ENCODE assay signal across 26 cellular contexts in the genomic region with DNA sequence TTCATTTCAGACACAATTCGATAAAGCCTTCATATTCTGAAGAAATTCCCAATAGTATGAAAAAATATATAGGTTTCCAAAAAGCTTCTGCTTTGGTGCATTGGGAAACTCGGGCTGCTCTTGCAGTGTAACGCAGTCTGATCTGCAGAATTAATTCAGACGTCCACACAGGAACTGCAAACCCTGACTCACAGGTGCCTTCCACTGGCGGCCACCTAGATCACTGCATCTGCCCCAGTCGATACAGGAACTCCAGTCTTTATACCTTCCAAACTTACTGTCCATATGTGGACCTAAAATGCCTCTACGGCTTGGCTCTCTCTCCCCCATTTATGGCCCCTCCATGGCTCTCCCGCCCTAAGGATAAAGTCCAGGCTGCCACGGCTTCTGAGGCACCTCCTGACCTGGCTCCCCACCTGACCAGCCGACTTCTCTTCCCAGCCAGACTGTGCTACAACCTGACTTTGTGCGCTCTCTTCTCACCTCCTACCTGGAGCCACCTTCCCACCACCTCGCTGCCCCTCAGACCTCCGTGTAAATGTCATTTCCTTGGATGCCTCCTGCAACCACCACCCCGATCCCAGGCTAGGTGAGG. TPM values are rescaled to one million over a fixed set of nuclear protein-coding genes. Genes with fewer than 3 reads are reported as not detected.
DNase-seq lines count a peak whose midpoint lies in the region; ATAC-seq, FAIRE-seq and TF ChIP-seq lines count a peak whose summit lies in the region.
"Had no signal": no experiment of that assay in that cellular context is flagged by ENCODE, and none has a peak within 500 bp of the region (broad histone marks: within the 10 kb centered on the region; RNA-seq: fewer than 3 reads in every experiment).

No MANE protein-coding gene starts in this region.

- intact Hi-C loops in HepG2 (cut with micrococcal nuclease; ENCODE audit: unreplicated experiment): loop anchor here (5.0 kb wide), 1 partner anchor 107 kb away; no protein-coding TSS in a partner anchor
- intact Hi-C loops in esophagus muscularis mucosa (cut with DNase I): no loop called here
- intact Hi-C loops in CD14-positive monocyte (cut with micrococcal nuclease): no loop called here

- peak overlapping the region; percentile 69 for H3K4me2 ChIP-seq in HepG2 (ENCODE audit: low read depth, low read length)

- TF ChIP-seq CTCF in HepG2 (CRISPR knock-in tag; IDR thresholded peaks at IDR 0.05) (peak; percentile 45), esophagus muscularis mucosa (IDR thresholded peaks at IDR 0.05) (no peak), CD14-positive monocyte (IDR thresholded peaks at IDR 0.05) (no peak)

- H3K4me1 ChIP-seq in HepG2 (ENCODE audit: insufficient read depth, low read length) (peaks cover 80% of the 10 kb centered on the region), small intestine (ENCODE audit: control insufficient read depth in 2 of 2, insufficient read depth in 1 of 2, low read depth in 1 of 2, low read length in 1 of 2) (peaks cover 0 to 5% of the 10 kb centered on the region in 2 donors), esophagus muscularis mucosa (peaks cover 0 to 9% (median 0%) of the 10 kb centered on the region in 4 donors)
- H3K4me1 ChIP-seq: BE2C, HAP-1 had no signal

- no peak overlapping the region for H2AFZ ChIP-seq in HepG2 (ENCODE audit: low read length)

- H3K79me2 ChIP-seq in HepG2 (ENCODE audit: insufficient read depth, low read length): peaks cover 20% of the 10 kb centered on the region

- in situ Hi-C loops in HepG2 (cut with HindIII; ENCODE audit: extremely low pct_ligation_motif_present, low pct_unique_long_range_greater_than_20kb): no loop called here

- H3K27me3 ChIP-seq in HepG2 (ENCODE audit: control insufficient read depth in 1 of 2, insufficient read depth in 2 of 2, low read length in 2 of 2) (no peaks in the 10 kb centered on the region), small intestine (ENCODE audit: control insufficient read depth in 2 of 2, insufficient read depth in 2 of 2, low read length in 2 of 2) (no peaks in the 10 kb centered on the region), esophagus muscularis mucosa (no peaks in the 10 kb centered on the region)
- H3K27me3 ChIP-seq: BE2C had no signal

- TF ChIP-seq POLR2A in HepG2 (IDR thresholded peaks at IDR 0.05; ENCODE audit: insufficient read depth in 1 of 2, low read depth in 2 of 2, low read length in 2 of 2) (no peak), esophagus muscularis mucosa (IDR thresholded peaks at IDR 0.05; ENCODE audit: low read depth) (no peak)

- H3K27me3 Mint-ChIP-seq in T-helper 17 cell (no peaks in the 10 kb centered on the region), CD14-positive monocyte (ENCODE audit: low read depth in 3 of 3) (peaks cover 2% of the 10 kb centered on the region in 3 donors)

- WGBS in HepG2 (ENCODE audit: low lambda C conversion rate): 9% methylated on average over 14 of the region's 14 CpGs
- 43 to 76% (median 62%) methylated on average over 14 of the region's 14 CpGs for WGBS in small intestine, 3 donors
- WGBS in esophagus muscularis mucosa: 89% methylated on average over 14 of the region's 14 CpGs

- peak overlapping the region; percentile 66 for H3K27ac ChIP-seq in HepG2 (ENCODE audit: extremely low read length, insufficient read depth, low read length)
- H3K27ac ChIP-seq in small intestine (ENCODE audit: low read depth in 1 of 2, low read length in 1 of 2): no peak overlapping the region
- H3K27ac ChIP-seq in esophagus muscularis mucosa (replicated peaks in 1 of 4): no peak overlapping the region
- H3K27ac ChIP-seq: 22Rv1 had no signal

- H3K36me3 Mint-ChIP-seq in T-helper 17 cell (ENCODE audit: low read depth) (no peaks in the 10 kb centered on the region), CD14-positive monocyte (no peaks in the 10 kb centered on the region)

- H3K27ac Mint-ChIP-seq in T-helper 17 cell (no peak overlapping the region), CD14-positive monocyte (no peak overlapping the region)
- H3K27ac Mint-ChIP-seq: HFFc6 had no signal

- DNase-seq in NCI-H510A treated with DMSO at 0.1 percent for 48 hours (lab: John Stamatoyannopoulos, UW) (peak; percentile 39), NCI-H510A (lab: John Stamatoyannopoulos, UW) (no peak), T-helper 17 cell (no peak), HepG2 (ENCODE audit: low spot score) (peak; percentile 51), small intestine (peak; percentile 61), esophagus muscularis mucosa (ENCODE audit: extremely low spot score) (no peak), CD14-positive monocyte (ENCODE audit: low spot score) (no peak)
- DNase-seq: ACHN, BE2C, DMS79, EL, GDM1, HFFc6, KBM-7, MV-4-11, NCI-H446 treated with DMSO at 0.1 percent for 48 hours, PC-3 had no signal

- H3K4me3 Mint-ChIP-seq in T-helper 17 cell (peak overlapping the region; percentile 2), CD14-positive monocyte (no peak overlapping the region)
- H3K4me3 Mint-ChIP-seq: HFFc6 had no signal

- H3K9me3 ChIP-seq in T-helper 17 cell (ENCODE audit: control insufficient read depth, low read length, poor library complexity, severe bottlenecking) (no peaks in the 10 kb centered on the region), HepG2 (ENCODE audit: low read length) (no peaks in the 10 kb centered on the region), small intestine (ENCODE audit: control insufficient read depth, low read depth) (no peaks in the 10 kb centered on the region), esophagus muscularis mucosa (peaks cover 0 to 10% (median 3%) of the 10 kb centered on the region in 4 donors)
- H3K9me3 ChIP-seq: BE2C, HAP-1 had no signal

- H3K9me3 Mint-ChIP-seq in CD14-positive monocyte: peaks cover 8 to 24% (median 15%) of the 10 kb centered on the region in 7 donors

- POLR2A ChIA-PET in HepG2 (lab: Yijun Ruan, JAX): no interaction called here

- H3K36me3 ChIP-seq in HepG2 (replicated peaks in 1 of 2; ENCODE audit: control insufficient read depth in 1 of 2, insufficient read depth in 2 of 2, low read length in 2 of 2) (no peaks in the 10 kb centered on the region), small intestine (ENCODE audit: control insufficient read depth in 2 of 2, insufficient read depth in 2 of 2, low read length in 2 of 2) (no peaks in the 10 kb centered on the region), esophagus muscularis mucosa (no peaks in the 10 kb centered on the region)
- H3K36me3 ChIP-seq: BE2C, HAP-1 had no signal

- peak overlapping the region; percentile 66 for H3K9ac ChIP-seq in HepG2 (ENCODE audit: insufficient read depth, low read depth, low read length)

- no peak for TF ChIP-seq RAD21 in HepG2 (CRISPR knock-in tag; IDR thresholded peaks at IDR 0.05)

- H4K20me1 ChIP-seq in HepG2 (ENCODE audit: insufficient read depth, low read length): no peaks in the 10 kb centered on the region

- ATAC-seq in T-helper 17 cell (no peak), HepG2 (peak; percentile 63), GM19455 (IDR thresholded peaks at IDR 0.05; ENCODE audit: unreplicated experiment) (no peak)
- ATAC-seq: GM12878, PC-3, SK-N-SH treated with all-trans-retinoic acid at 6 μM for 48 hours had no signal

- TF ChIP-seq EP300 in HepG2 (IDR thresholded peaks at IDR 0.05; ENCODE audit: low read depth in 2 of 2, low read length in 2 of 2) (no peak), HepG2 (CRISPR knock-in tag; IDR thresholded peaks at IDR 0.05; ENCODE audit: borderline replicate concordance) (no peak), esophagus muscularis mucosa (IDR thresholded peaks at IDR 0.05) (no peak)

- FAIRE-seq in HepG2 (lab: Jason Lieb, UNC) (peak; percentile 4), small intestine (lab: Jason Lieb, UNC) (no peak)
- FAIRE-seq: D721Med, GM12878, HTR-8/SVneo had no signal

- BruUV-seq in HepG2 (replicated peaks; lab: Mats Ljungman, UMichigan): no TSS peak

- H3K4me1 Mint-ChIP-seq in T-helper 17 cell (no peaks in the 10 kb centered on the region), CD14-positive monocyte (no peaks in the 10 kb centered on the region)

- CTCF ChIA-PET in HepG2 (lab: Yijun Ruan, JAX; ENCODE audit: low intra/inter-chr PET ratio, low total read pairs): no interaction called here

- H3K4me3 ChIP-seq in HepG2 (replicated peaks in 1 of 3; ENCODE audit: insufficient read depth in 1 of 3, low read depth in 2 of 3, low read length in 3 of 3) (peak overlapping the region; percentile 37 to 55 (median 42)), small intestine (ENCODE audit: low read depth in 1 of 2, low read length in 2 of 2) (no peak overlapping the region), esophagus muscularis mucosa (no peak overlapping the region)
- H3K4me3 ChIP-seq: GM12878, HAP-1 had no signal

TF ChIP-seq in HepG2, 621 proteins besides CTCF, POLR2A, EP300 and RAD21 (continues in another document):
- TF ChIP-seq KLF15 (CRISPR knock-in tag; IDR thresholded peaks at IDR 0.05; ENCODE audit: borderline replicate concordance) (no peak), ZNF615 (CRISPR knock-in tag; IDR thresholded peaks at IDR 0.05; ENCODE audit: borderline replicate concordance) (no peak), EHMT2 (IDR thresholded peaks at IDR 0.05; ENCODE audit: borderline replicate concordance, low read depth, low read length) (no peak)

RNA-seq across cellular contexts. Expression of gene L3MBTL4, which starts 39.7 kb away (rescaled TPM):
- total RNA-seq in T-helper 17 cell (under 1 TPM; 0.18 to 0.80 TPM), HepG2 (2016; rRNA removed; fragmentation: Illumina TruSeq; extraction: Trizol) (12.8 and 13.3 TPM in 2 replicates), esophagus muscularis mucosa (1 to 10 TPM; 1.0 to 2.9 (median 1.6) TPM)
- 25.3 and 29.3 TPM in 2 replicates for total RNA-seq in HepG2 (2016; cell fraction: cytosol; rRNA removed; fragmentation: Illumina TruSeq; extraction: Trizol; ENCODE audit: low read depth)
- 11.6 and 12.3 TPM in 2 replicates for total RNA-seq in HepG2 (2016; cell fraction: insoluble cytoplasmic fraction; rRNA removed; fragmentation: Illumina TruSeq; extraction: Trizol)
- 18.9 and 22.5 TPM in 2 replicates for total RNA-seq in HepG2 (2016; cell fraction: membrane; rRNA removed; fragmentation: Illumina TruSeq; extraction: Trizol)
- 23.9 and 26.7 TPM in 2 replicates for total RNA-seq in HepG2 (2016; cell fraction: nucleus; rRNA removed; fragmentation: Illumina TruSeq; extraction: Trizol)
- polyA plus RNA-seq in HepG2 (2011; rRNA removed) (10.8 and 13.6 TPM in 2 replicates), small intestine (1 to 10 TPM; 2.9 to 6.5 (median 4.3) TPM), CD14-positive monocyte (under 1 TPM; 0.55 to 0.72 TPM)
- polyA plus RNA-seq in HepG2 (2011; cell fraction: cytosol; rRNA removed): 7.7 and 12.3 TPM in 2 replicates
- 16.7 and 22.6 TPM in 2 replicates for polyA plus RNA-seq in HepG2 (2011; cell fraction: nucleus; rRNA removed)
- 17.6 and 21.8 TPM in 2 replicates for polyA plus RNA-seq in HepG2 (2012)
- 1.4 and 1.5 TPM in 2 replicates for polyA plus RNA-seq in HepG2 (2016; cell fraction: cytosol; fragmentation: Illumina TruSeq; extraction: Trizol; ENCODE audit: low read depth)
- 9.6 and 10.1 TPM in 2 replicates for polyA plus RNA-seq in HepG2 (2016; cell fraction: insoluble cytoplasmic fraction; fragmentation: Illumina TruSeq; extraction: Trizol; ENCODE audit: low read depth)
- 3.7 TPM in 2 replicates for polyA plus RNA-seq in HepG2 (2016; cell fraction: membrane; fragmentation: Illumina TruSeq; extraction: Trizol; ENCODE audit: low read depth)
- polyA plus RNA-seq in HepG2 (2016; cell fraction: nucleus; fragmentation: Illumina TruSeq; extraction: Trizol; ENCODE audit: insufficient read depth, low read depth): 9.3 and 9.7 TPM in 2 replicates
- 24.0 TPM in 1 of 2 replicates, not detected in the other for polyA minus RNA-seq in HepG2 (2011; rRNA and poly(A)+ RNA removed; ENCODE audit: low replicate concordance)
- polyA minus RNA-seq in HepG2 (2011; cell fraction: cytosol; rRNA and poly(A)+ RNA removed): 13.0 and 15.2 TPM in 2 replicates
- polyA minus RNA-seq in HepG2 (2011; cell fraction: nucleus; rRNA and poly(A)+ RNA removed): 98.6 and 130 TPM in 2 replicates
- total RNA-seq: HFFc6, LHCN-M2, MCF 10A had no signal

Comparison
In these comparisons a context has a peak if more than half of its experiments do, and no peak if none do; other contexts are left out.
1. DNase-seq: peak in NCI-H510A treated with DMSO at 0.1 percent for 48 hours (single experiment), HepG2 (single experiment) and small intestine (single experiment); none in NCI-H510A (single experiment), T-helper 17 cell (0 of 3), esophagus muscularis mucosa (single experiment) and CD14-positive monocyte (single experiment).
2. H3K4me3 ChIP-seq: peak in HepG2 (3 of 3); none in small intestine (0 of 2) and esophagus muscularis mucosa (0 of 4).